ENCODE assay signal across 27 cellular contexts in genomic region chr10:112926906-112927688, GRCh38.
"Had no signal": no experiment of that assay in that cellular context is flagged by ENCODE, and none has a peak within 500 bp of the region (broad histone marks: within the 10 kb centered on the region; RNA-seq: fewer than 3 reads in every experiment).

No MANE protein-coding gene starts in this region.

- H3K36me3 ChIP-seq: breast epithelium, esophagus squamous epithelium, gastroesophageal sphincter, lower lobe of right lung, spleen, vagina had no signal

- H3K27me3 ChIP-seq: breast epithelium, esophagus squamous epithelium, gastroesophageal sphincter, spleen, testis, vagina had no signal

- H3K4me3 ChIP-seq: breast epithelium, coronary artery, esophagus squamous epithelium, gastroesophageal sphincter, lower lobe of right lung, mucosa of descending colon, spleen, testis, vagina had no signal

- H3K9me3 Mint-ChIP-seq: neural crest cell had no signal

- H3K4me1 ChIP-seq: breast epithelium, esophagus squamous epithelium, gastroesophageal sphincter, lower lobe of right lung, spleen, testis, vagina had no signal

- H3K36me3 Mint-ChIP-seq: activated naive CD8-positive, alpha-beta T cell treated with anti-CD3 and anti-CD28 coated beads for 36 hours; type B pancreatic cell had no signal

- H3K9me3 ChIP-seq: lower lobe of right lung, mucosa of descending colon, testis, vagina had no signal

- H3K27ac ChIP-seq: breast epithelium, esophagus squamous epithelium, gastroesophageal sphincter, lower lobe of right lung, spleen, testis, vagina had no signal

- DNase-seq: activated CD4-positive, alpha-beta T cell treated with anti-CD3 and anti-CD28 coated beads for 4 hours; activated CD4-positive, alpha-beta T cell treated with anti-CD3 and anti-CD28 coated beads, Interleukin-2, amount 50 U/mL, for 48 hours; activated CD4-positive, CD25-positive, alpha-beta regulatory T cell; activated naive CD4-positive, alpha-beta T cell treated with Interleukin-2 at 50 U/mL for 16 hours; activated naive CD8-positive, alpha-beta T cell treated with anti-CD3 and anti-CD28 coated beads for 36 hours; activated T-cell treated with anti-CD3 and anti-CD28 coated beads, Interleukin-2, amount 50 U/mL, for 48 hours; cerebellar nuclear complex; endodermal cell; esophagus squamous epithelium; head of caudate nucleus; hypothalamus; left colon; lower lobe of right lung; mesendoderm; mucosa of descending colon; retina; spleen; stimulated activated CD4-positive, alpha-beta T cell treated with anti-CD3 and anti-CD28 coated beads, Interleukin-4, amount 100 ng/mL, for 1 hour; stimulated activated naive CD4-positive, alpha-beta T cell; testis had no signal

- H3K27ac Mint-ChIP-seq: activated naive CD8-positive, alpha-beta T cell treated with anti-CD3 and anti-CD28 coated beads for 36 hours; endodermal cell; progenitor cell of endocrine pancreas; type B pancreatic cell had no signal

- H3K4me1 Mint-ChIP-seq: activated naive CD8-positive, alpha-beta T cell treated with anti-CD3 and anti-CD28 coated beads for 36 hours; neural crest cell had no signal

- H3K4me3 Mint-ChIP-seq: activated naive CD8-positive, alpha-beta T cell treated with anti-CD3 and anti-CD28 coated beads for 36 hours; endodermal cell; neural crest cell; type B pancreatic cell had no signal

- ATAC-seq: gastroesophageal sphincter, left colon, lower lobe of right lung, mucosa of descending colon had no signal

- H3K27me3 Mint-ChIP-seq: activated naive CD8-positive, alpha-beta T cell treated with anti-CD3 and anti-CD28 coated beads for 36 hours; progenitor cell of endocrine pancreas had no signal
